Comparison of ENCODE assay signal across 18 cellular contexts in genomic region chr15:31271224-31271635, GRCh38. TPM values are rescaled to one million over a fixed set of nuclear protein-coding genes. Genes with fewer than 3 reads are reported as not detected.
DNase-seq lines count a peak whose midpoint lies in the region; ATAC-seq, FAIRE-seq and TF ChIP-seq lines count a peak whose summit lies in the region.
"Had no signal": no experiment of that assay in that cellular context is flagged by ENCODE, and none has a peak within 500 bp of the region (broad histone marks: within the 10 kb centered on the region; RNA-seq: fewer than 3 reads in every experiment).

No MANE protein-coding gene starts in this region.

- no peak overlapping the region for H3K4me3 Mint-ChIP-seq in activated T-cell treated with anti-CD3 and anti-CD28 coated beads, Interleukin-2, amount 50 U/mL, for 4 hours
- H3K4me3 Mint-ChIP-seq: CD8-positive, alpha-beta memory T cell had no signal

- peaks cover 42% of the 10 kb centered on the region for H3K4me1 Mint-ChIP-seq in activated T-cell treated with anti-CD3 and anti-CD28 coated beads, Interleukin-2, amount 50 U/mL, for 4 hours (ENCODE audit: low read depth)

- no peak for TF ChIP-seq RAD21 in HepG2 (CRISPR knock-in tag; IDR thresholded peaks at IDR 0.05)

- CTCF ChIA-PET in HepG2 (lab: Yijun Ruan, JAX; ENCODE audit: low intra/inter-chr PET ratio, low total read pairs) = no interaction called here

- TF ChIP-seq POLR2A in HepG2 (IDR thresholded peaks at IDR 0.05; ENCODE audit: insufficient read depth in 1 of 2, low read depth in 2 of 2, low read length in 2 of 2) (no peak), suprapubic skin (IDR thresholded peaks at IDR 0.05) (no peak), gastrocnemius medialis (IDR thresholded peaks at IDR 0.05) (no peak)

- ATAC-seq in activated T-cell treated with anti-CD3 and anti-CD28 coated beads, Interleukin-2, amount 50 U/mL, for 4 hours = no peak
- ATAC-seq in RWPE2 (ENCODE audit: low read depth) (no peak), HepG2 (no peak), gastrocnemius medialis (no peak)
- ATAC-seq: pancreas had no signal

- no peaks in the 10 kb centered on the region for H3K27me3 Mint-ChIP-seq in activated T-cell treated with anti-CD3 and anti-CD28 coated beads, Interleukin-2, amount 50 U/mL, for 4 hours (ENCODE audit: low read depth)
- H3K27me3 Mint-ChIP-seq: CD8-positive, alpha-beta memory T cell had no signal

- H3K27ac ChIP-seq in RWPE2 (ENCODE audit: poor library complexity, severe bottlenecking) (no peak overlapping the region), HepG2 (ENCODE audit: extremely low read length, insufficient read depth, low read length) (no peak overlapping the region), suprapubic skin (no peak overlapping the region), gastrocnemius medialis (no peak overlapping the region)
- H3K27ac ChIP-seq: hepatocyte, pancreas, right lobe of liver, testis had no signal

- 36% methylated on average over 6 of the region's 10 CpGs for WGBS in HepG2 (ENCODE audit: low lambda C conversion rate)
- WGBS in suprapubic skin = 93% methylated on average over 9 of the region's 10 CpGs

- H3K9me3 Mint-ChIP-seq in activated T-cell treated with anti-CD3 and anti-CD28 coated beads, Interleukin-2, amount 50 U/mL, for 4 hours = no peaks in the 10 kb centered on the region

- H3K4me3 ChIP-seq in RWPE2 (ENCODE audit: severe bottlenecking) (no peak overlapping the region), HepG2 (replicated peaks in 1 of 3; ENCODE audit: insufficient read depth in 1 of 3, low read depth in 2 of 3, low read length in 3 of 3) (no peak overlapping the region), suprapubic skin (no peak overlapping the region), gastrocnemius medialis (no peak overlapping the region)
- H3K4me3 ChIP-seq: hepatocyte, pancreas, right lobe of liver, testis had no signal

- no peaks in the 10 kb centered on the region for H4K20me1 ChIP-seq in HepG2 (ENCODE audit: insufficient read depth, low read length)

- no peaks in the 10 kb centered on the region for H3K9me3 ChIP-seq in RWPE2 (ENCODE audit: severe bottlenecking)
- H3K9me3 ChIP-seq in HepG2 (ENCODE audit: low read length) = no peaks in the 10 kb centered on the region
- H3K9me3 ChIP-seq in suprapubic skin = no peaks in the 10 kb centered on the region
- no peaks in the 10 kb centered on the region for H3K9me3 ChIP-seq in gastrocnemius medialis
- H3K9me3 ChIP-seq: pancreas, right lobe of liver, testis had no signal

- H3K4me2 ChIP-seq in HepG2 (ENCODE audit: low read depth, low read length) = no peak overlapping the region
- H3K4me2 ChIP-seq: hepatocyte had no signal

- H3K9ac ChIP-seq in HepG2 (ENCODE audit: insufficient read depth, low read depth, low read length) = no peak overlapping the region

- H3K36me3 Mint-ChIP-seq in activated T-cell treated with anti-CD3 and anti-CD28 coated beads, Interleukin-2, amount 50 U/mL, for 4 hours (ENCODE audit: insufficient read depth) = no peaks in the 10 kb centered on the region
- H3K36me3 Mint-ChIP-seq: CD8-positive, alpha-beta memory T cell had no signal

- intact Hi-C loops in HepG2 (cut with micrococcal nuclease; ENCODE audit: unreplicated experiment) (no loop called here), gastrocnemius medialis (cut with DNase I; ENCODE audit: low total_unique reads) (no loop called here)

- no peaks in the 10 kb centered on the region for H3K27me3 ChIP-seq in RWPE2 (ENCODE audit: insufficient read depth, poor library complexity, severe bottlenecking)
- 0 out of 5 replicates have a peak, but pooled peaks cover 0 to 1% of the 10 kb centered on the region in 2 experiments for H3K27me3 ChIP-seq in HepG2 (ENCODE audit: control insufficient read depth in 1 of 2, insufficient read depth in 2 of 2, low read length in 2 of 2)
- no peaks in the 10 kb centered on the region for H3K27me3 ChIP-seq in suprapubic skin
- no peaks in the 10 kb centered on the region for H3K27me3 ChIP-seq in gastrocnemius medialis
- H3K27me3 ChIP-seq: hepatocyte, pancreas, right lobe of liver, testis had no signal

- no peaks in the 10 kb centered on the region for H3K79me2 ChIP-seq in HepG2 (ENCODE audit: insufficient read depth, low read length)
- H3K79me2 ChIP-seq: hepatocyte had no signal

- H3K36me3 ChIP-seq in RWPE2 (ENCODE audit: low read depth) (no peaks in the 10 kb centered on the region), HepG2 (replicated peaks in 1 of 2; ENCODE audit: control insufficient read depth in 1 of 2, insufficient read depth in 2 of 2, low read length in 2 of 2) (no peaks in the 10 kb centered on the region), suprapubic skin (no peaks in the 10 kb centered on the region), gastrocnemius medialis (no peaks in the 10 kb centered on the region)
- H3K36me3 ChIP-seq: pancreas, right lobe of liver had no signal

- no TSS peak for BruUV-seq in HepG2 (replicated peaks; lab: Mats Ljungman, UMichigan)

- POLR2A ChIA-PET in HepG2 (lab: Yijun Ruan, JAX) = no interaction called here

- peak; percentile 1 for DNase-seq in activated T-cell treated with anti-CD3 and anti-CD28 coated beads, Interleukin-2, amount 50 U/mL, for 4 hours
- DNase-seq in activated T-cell treated with anti-CD3 and anti-CD28 coated beads for 4 hours (no peak), RWPE2 (ENCODE audit: low spot score) (peak; percentile 54), HepG2 (ENCODE audit: low spot score) (no peak), suprapubic skin (ENCODE audit: low spot score in 2 of 2) (peak; percentile 34 to 36), cerebellum (ENCODE audit: low spot score) (no peak), gastrocnemius medialis (no peak)
- DNase-seq: GDM1; NCI-H2029 treated with DMSO at 0.1 percent for 48 hours; stimulated activated CD4-positive, alpha-beta T cell treated with anti-CD3 and anti-CD28 coated beads, Interleukin-15, amount 100 ng/mL, for 24 hours had no signal

- H2AFZ ChIP-seq in HepG2 (ENCODE audit: low read length) = no peak overlapping the region
- H2AFZ ChIP-seq: hepatocyte had no signal

- H3K4me1 ChIP-seq in RWPE2 (ENCODE audit: insufficient read depth, poor library complexity, severe bottlenecking) (no peaks in the 10 kb centered on the region), HepG2 (ENCODE audit: insufficient read depth, low read length) (peaks cover 53% of the 10 kb centered on the region), suprapubic skin (peaks cover 11% of the 10 kb centered on the region), gastrocnemius medialis (peaks cover 10 to 12% of the 10 kb centered on the region in 2 donors)
- H3K4me1 ChIP-seq: pancreas, right lobe of liver, testis had no signal

- TF ChIP-seq EP300 in HepG2 (IDR thresholded peaks at IDR 0.05; ENCODE audit: low read depth in 2 of 2, low read length in 2 of 2) (no peak), HepG2 (CRISPR knock-in tag; IDR thresholded peaks at IDR 0.05; ENCODE audit: borderline replicate concordance) (no peak), suprapubic skin (IDR thresholded peaks at IDR 0.05) (no peak)

- in situ Hi-C loops in HepG2 (cut with HindIII; ENCODE audit: extremely low pct_ligation_motif_present, low pct_unique_long_range_greater_than_20kb) (no loop called here), gastrocnemius medialis (cut with MboI; ENCODE audit: low sequenced_read_pairs in 4 of 4) (no loop called here)

- TF ChIP-seq CTCF in RWPE2 (IDR thresholded peaks at IDR 0.05; ENCODE audit: poor library complexity, severe bottlenecking) (no peak), HepG2 (CRISPR knock-in tag; IDR thresholded peaks at IDR 0.05) (no peak), suprapubic skin (IDR thresholded peaks at IDR 0.05) (no peak), gastrocnemius medialis (IDR thresholded peaks at IDR 0.05 in 4 of 5, conservative IDR thresholded peaks at IDR 0.05 in 1 of 5) (no peak)

- FAIRE-seq in HepG2 (lab: Jason Lieb, UNC) = no peak
- FAIRE-seq: endothelial cell of umbilical vein, HTR-8/SVneo, pancreas, TTC549 had no signal

TF ChIP-seq in HepG2, 621 proteins besides CTCF, POLR2A, EP300 and RAD21 (continues in another document):
- TF ChIP-seq ZNF207 (IDR thresholded peaks at IDR 0.05; ENCODE audit: borderline replicate concordance) (no peak), MBD4 (IDR thresholded peaks at IDR 0.05; ENCODE audit: borderline replicate concordance, low read length) (no peak)

RNA-seq across cellular contexts. Expression of gene KLF13, which starts 55.4 kb away (rescaled TPM):
- total RNA-seq in activated T-cell treated with anti-CD3 and anti-CD28 coated beads, Interleukin-2, amount 50 U/mL, for 4 hours = 10 to 100 TPM; 75.0 to 82.8 (median 81.8) TPM
- 25.1 and 27.8 TPM in 2 replicates for total RNA-seq in HepG2 (2016; rRNA removed; fragmentation: Illumina TruSeq; extraction: Trizol)
- 1.4 and 2.8 TPM in 2 replicates for total RNA-seq in HepG2 (2016; cell fraction: cytosol; rRNA removed; fragmentation: Illumina TruSeq; extraction: Trizol; ENCODE audit: low read depth)
- total RNA-seq in HepG2 (2016; cell fraction: insoluble cytoplasmic fraction; rRNA removed; fragmentation: Illumina TruSeq; extraction: Trizol) = 21.2 and 24.1 TPM in 2 replicates
- 6.8 and 8.3 TPM in 2 replicates for total RNA-seq in HepG2 (2016; cell fraction: membrane; rRNA removed; fragmentation: Illumina TruSeq; extraction: Trizol)
- total RNA-seq in HepG2 (2016; cell fraction: nucleus; rRNA removed; fragmentation: Illumina TruSeq; extraction: Trizol) = 13.1 and 18.9 TPM in 2 replicates
- 16.8 and 18.8 TPM in 2 replicates for polyA plus RNA-seq in HepG2 (2011; rRNA removed)
- 9.1 and 11.1 TPM in 2 replicates for polyA plus RNA-seq in HepG2 (2011; cell fraction: cytosol; rRNA removed)
- polyA plus RNA-seq in HepG2 (2011; cell fraction: nucleus; rRNA removed) = 12.3 and 14.2 TPM in 2 replicates
- polyA plus RNA-seq in HepG2 (2012) = 22.0 and 24.4 TPM in 2 replicates
- polyA plus RNA-seq in HepG2 (2016; cell fraction: cytosol; fragmentation: Illumina TruSeq; extraction: Trizol; ENCODE audit: low read depth) = 1.1 and 2.1 TPM in 2 replicates
- 31.2 and 34.3 TPM in 2 replicates for polyA plus RNA-seq in HepG2 (2016; cell fraction: insoluble cytoplasmic fraction; fragmentation: Illumina TruSeq; extraction: Trizol; ENCODE audit: low read depth)
- 5.5 and 7.5 TPM in 2 replicates for polyA plus RNA-seq in HepG2 (2016; cell fraction: membrane; fragmentation: Illumina TruSeq; extraction: Trizol; ENCODE audit: low read depth)
- polyA plus RNA-seq in HepG2 (2016; cell fraction: nucleus; fragmentation: Illumina TruSeq; extraction: Trizol; ENCODE audit: insufficient read depth, low read depth) = 30.0 and 34.4 TPM in 2 replicates
- 23.8 and 65.8 TPM in 2 replicates for polyA minus RNA-seq in HepG2 (2011; rRNA and poly(A)+ RNA removed; ENCODE audit: low replicate concordance)
- 12.2 and 13.9 TPM in 2 replicates for polyA minus RNA-seq in HepG2 (2011; cell fraction: cytosol; rRNA and poly(A)+ RNA removed)
- 6.3 and 8.8 TPM in 2 replicates for polyA minus RNA-seq in HepG2 (2011; cell fraction: nucleus; rRNA and poly(A)+ RNA removed)
- total RNA-seq in suprapubic skin = 100 to 1,000 TPM; 141 to 162 (median 145) TPM
- 28.9 TPM for total RNA-seq in cerebellum
- 10 to 100 TPM; 18.3 to 50.2 (median 32.9) TPM for total RNA-seq in gastrocnemius medialis

Comparison
In these comparisons a context has a peak if more than half of its experiments do, and no peak if none do; other contexts are left out.
1. DNase-seq: peak in activated T-cell treated with anti-CD3 and anti-CD28 coated beads, Interleukin-2, amount 50 U/mL, for 4 hours (single experiment), RWPE2 (single experiment) and suprapubic skin (2 of 2); none in activated T-cell treated with anti-CD3 and anti-CD28 coated beads for 4 hours (single experiment), HepG2 (single experiment), cerebellum (single experiment) and gastrocnemius medialis (0 of 2).